In the genomic region with DNA sequence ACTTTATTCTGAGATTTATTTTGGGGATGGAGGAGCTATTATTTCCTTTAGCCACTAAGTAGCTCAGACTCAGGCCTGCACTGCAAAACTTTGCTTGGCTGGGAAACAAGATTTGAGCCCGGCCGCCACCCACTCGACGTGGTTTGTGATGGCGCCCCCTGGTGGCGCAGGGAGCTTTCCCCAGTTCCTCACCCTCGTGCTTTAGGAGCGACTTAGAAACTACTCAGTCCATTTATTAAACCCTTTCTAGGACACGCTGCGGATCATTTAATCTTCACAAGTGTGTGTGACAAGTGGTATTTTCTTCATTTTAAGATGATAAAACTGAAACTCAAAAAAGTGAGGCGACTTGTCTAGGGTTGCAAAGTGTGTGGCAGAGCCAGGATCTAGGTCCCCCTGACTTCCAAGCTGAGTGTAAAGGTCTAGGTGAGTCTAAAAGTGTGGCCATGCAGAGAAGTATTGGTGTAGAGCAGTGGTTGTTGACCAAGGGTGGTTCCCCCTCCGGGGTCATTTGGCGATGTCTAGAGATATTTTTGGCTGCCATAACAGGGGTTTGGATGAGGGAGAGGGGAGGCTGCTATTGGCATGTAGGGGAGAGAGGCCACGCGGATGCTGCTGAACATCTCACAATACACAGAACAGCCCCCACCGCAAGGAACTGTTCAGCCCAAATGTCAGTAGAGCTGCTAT, we compare ENCODE assay signal across 9 cellular contexts. TPM values are rescaled to one million over a fixed set of nuclear protein-coding genes. Genes with fewer than 3 reads are reported as not detected.
A peak's percentile ranks its signal among the peaks of the same experiment; 100 is the strongest.
DNase-seq lines count a peak whose midpoint lies in the region; ATAC-seq and TF ChIP-seq lines count a peak whose summit lies in the region.
"Had no signal": no experiment of that assay in that cellular context is flagged by ENCODE, and none has a peak within 500 bp of the region (broad histone marks: within the 10 kb centered on the region; RNA-seq: fewer than 3 reads in every experiment).

No MANE protein-coding gene starts in this region.

- H3K4me3 ChIP-seq in SU-DHL-6 (ENCODE audit: insufficient read depth, low read length, poor library complexity, severe bottlenecking) (no peak overlapping the region), cardiac muscle cell (no peak overlapping the region), retinal pigment epithelial cell (ENCODE audit: low read length) (no peak overlapping the region)

- no peak overlapping the region for H2AFZ ChIP-seq in SU-DHL-6 (ENCODE audit: low read depth, low read length, severe bottlenecking)

- H3K4me2 ChIP-seq in SU-DHL-6 (ENCODE audit: low read depth, low read length, poor library complexity, severe bottlenecking): no peak overlapping the region

- no peaks in the 10 kb centered on the region for H4K20me1 ChIP-seq in SU-DHL-6 (ENCODE audit: low read depth, low read length)

- peaks cover 23% of the 10 kb centered on the region for H3K4me1 Mint-ChIP-seq in activated naive CD4-positive, alpha-beta T cell treated with anti-CD3 and anti-CD28 coated beads, Interleukin-2, amount 10 ng/mL, durations not matched to agents 7 days and 5 days

- CTCF ChIA-PET in activated naive CD4-positive, alpha-beta T cell treated with anti-CD3 and anti-CD28 coated beads, Interleukin-2, amount 10 ng/mL, durations not matched to agents 7 days and 5 days (lab: Charles Lee): interaction anchor here (0.7 to 3.6 kb wide), 22 partner anchors 9 to 347 kb away, joined by 3 to 46 read pairs (median 6); partner anchors contain the start of genes CEACAM1, LIPE and POU2F2

- no peak for ATAC-seq in HG03469 (IDR thresholded peaks at IDR 0.05; ENCODE audit: unreplicated experiment)
- ATAC-seq in HG03442 (IDR thresholded peaks at IDR 0.05; ENCODE audit: unreplicated experiment): no peak

- H3F3A ChIP-seq in SU-DHL-6 (ENCODE audit: insufficient read depth): no peaks in the 10 kb centered on the region

- no peak overlapping the region for H3K4me3 Mint-ChIP-seq in activated naive CD4-positive, alpha-beta T cell treated with anti-CD3 and anti-CD28 coated beads, Interleukin-2, amount 10 ng/mL, durations not matched to agents 7 days and 5 days
- H3K4me3 Mint-ChIP-seq: dendritic cell treated with granulocyte-macrophage colony-stimulating factor and Interleukin-4, amounts not matched to agents 40 ng/mL and 50 ng/mL, for 4 days had no signal

- no peak overlapping the region for H3K9ac ChIP-seq in SU-DHL-6 (ENCODE audit: low read length)

- H3K36me3 ChIP-seq in SU-DHL-6 (ENCODE audit: low read length) (no peaks in the 10 kb centered on the region), cardiac muscle cell (no peaks in the 10 kb centered on the region)

- H3K79me2 ChIP-seq in SU-DHL-6 (ENCODE audit: insufficient read depth, low read length): no peaks in the 10 kb centered on the region

- TF ChIP-seq CTCF in SU-DHL-6 (IDR thresholded peaks at IDR 0.05; ENCODE audit: insufficient read depth, low read length, poor library complexity, severe bottlenecking) (peak; percentile 96), cardiac muscle cell (IDR thresholded peaks at IDR 0.05; ENCODE audit: low read depth, low read length) (peak; percentile 99), retinal pigment epithelial cell (conservative IDR thresholded peaks at IDR 0.05; ENCODE audit: low read depth, low read length) (peak; percentile 95)

- peaks cover 2% of the 10 kb centered on the region for H3K4me1 ChIP-seq in cardiac muscle cell (ENCODE audit: low read depth)

- H3K27ac ChIP-seq in SU-DHL-6 (ENCODE audit: low read depth, low read length) (no peak overlapping the region), cardiac muscle cell (no peak overlapping the region)

- H3K9me2 ChIP-seq in SU-DHL-6 (replicated peaks; ENCODE audit: insufficient read depth, low read length): no peaks in the 10 kb centered on the region

- peaks cover 47% of the 10 kb centered on the region for H3K27me3 Mint-ChIP-seq in activated naive CD4-positive, alpha-beta T cell treated with anti-CD3 and anti-CD28 coated beads, Interleukin-2, amount 10 ng/mL, durations not matched to agents 7 days and 5 days

- H3K27ac Mint-ChIP-seq in activated naive CD4-positive, alpha-beta T cell treated with anti-CD3 and anti-CD28 coated beads, Interleukin-2, amount 10 ng/mL, durations not matched to agents 7 days and 5 days: no peak overlapping the region
- H3K27ac Mint-ChIP-seq: dendritic cell treated with granulocyte-macrophage colony-stimulating factor and Interleukin-4, amounts not matched to agents 40 ng/mL and 50 ng/mL, for 4 days had no signal

- H3K27me3 ChIP-seq in SU-DHL-6 (ENCODE audit: low read length): no peaks in the 10 kb centered on the region
- no peaks in the 10 kb centered on the region for H3K27me3 ChIP-seq in cardiac muscle cell

- H3K36me3 Mint-ChIP-seq in activated naive CD4-positive, alpha-beta T cell treated with anti-CD3 and anti-CD28 coated beads, Interleukin-2, amount 10 ng/mL, durations not matched to agents 7 days and 5 days: no peaks in the 10 kb centered on the region

- no peaks in the 10 kb centered on the region for H3K9me3 Mint-ChIP-seq in activated naive CD4-positive, alpha-beta T cell treated with anti-CD3 and anti-CD28 coated beads, Interleukin-2, amount 10 ng/mL, durations not matched to agents 7 days and 5 days
- H3K9me3 Mint-ChIP-seq: dendritic cell treated with granulocyte-macrophage colony-stimulating factor and Interleukin-4, amounts not matched to agents 40 ng/mL and 50 ng/mL, for 4 days had no signal

- H3K9me3 ChIP-seq in SU-DHL-6 (ENCODE audit: insufficient read depth, low read length) (no peaks in the 10 kb centered on the region), cardiac muscle cell (ENCODE audit: low read depth) (no peaks in the 10 kb centered on the region)

- DNase-seq in DMS53 treated with DMSO at 0.1 percent for 48 hours (lab: John Stamatoyannopoulos, UW; ENCODE audit: unreplicated experiment) (peak; percentile 55), HuH-7.5 (ENCODE audit: low spot score) (peak; percentile 47), cardiac muscle cell (ENCODE audit: low read depth in 1 of 2, low spot score in 1 of 2) (peak; percentile 84 to 85), retinal pigment epithelial cell (ENCODE audit: low read depth) (no peak)
- DNase-seq in activated naive CD4-positive, alpha-beta T cell treated with anti-CD3 and anti-CD28 coated beads, Interleukin-2, amount 10 ng/mL, durations not matched to agents 7 days and 5 days: peak; percentile 85

RNA-seq across cellular contexts. Expression of gene CXCL17, which starts 2.2 kb away (rescaled TPM):
- 0.25 TPM in 1 of 2 replicates, not detected in the other for total RNA-seq in cardiac muscle cell
- polyA plus RNA-seq in cardiac muscle cell: 0.59 and 1.1 TPM in 2 replicates

RNA-seq across cellular contexts. Expression of gene LIPE, which starts 13.3 kb away (rescaled TPM):
- 20.4 and 24.4 TPM in 2 replicates for total RNA-seq in cardiac muscle cell
- 16.6 and 20.2 TPM in 2 replicates for polyA plus RNA-seq in cardiac muscle cell

RNA-seq across cellular contexts. Expression of gene CNFN, which starts 50.4 kb away (rescaled TPM):
- 0.95 and 8.2 TPM in 2 replicates for total RNA-seq in cardiac muscle cell
- 7.1 and 12.1 TPM in 2 replicates for polyA plus RNA-seq in cardiac muscle cell
